In genomic region chr1:173714441-173714758, GRCh38 we compare ENCODE assay signal across 8 cellular contexts. TPM values are rescaled to one million over a fixed set of nuclear protein-coding genes. Genes with fewer than 3 reads are reported as not detected.
A peak's percentile ranks its signal among the peaks of the same experiment; 100 is the strongest.
DNase-seq lines count a peak whose midpoint lies in the region; ATAC-seq and TF ChIP-seq lines count a peak whose summit lies in the region.

No MANE protein-coding gene starts in this region.

- WGBS in lower leg skin, 2 donors = 59 to 65% methylated on average over 3 of the region's 3 CpGs
- WGBS in upper lobe of left lung, 2 donors = 53 to 59% methylated on average over 3 of the region's 3 CpGs

- H3K4me3 Mint-ChIP-seq in activated T-cell treated with anti-CD3 and anti-CD28 coated beads, Interleukin-2, amount 50 U/mL, for 72 hours = peak overlapping the region; percentile 88 to 99

- no peaks in the 10 kb centered on the region for H3K27me3 ChIP-seq in upper lobe of left lung

- intact Hi-C loops in lower leg skin (cut with DNase I; ENCODE audit: low total_unique reads) = no loop called here

- no peaks in the 10 kb centered on the region for H3K9me3 ChIP-seq in upper lobe of left lung

- TF ChIP-seq POLR2A in lower leg skin (IDR thresholded peaks at IDR 0.05) = no peak
- TF ChIP-seq POLR2A in upper lobe of left lung (IDR thresholded peaks at IDR 0.05) = no peak

- H3K4me1 Mint-ChIP-seq in activated T-cell treated with anti-CD3 and anti-CD28 coated beads, Interleukin-2, amount 50 U/mL, for 72 hours (ENCODE audit: low read depth) = peaks cover 26% of the 10 kb centered on the region

- H3K27me3 Mint-ChIP-seq in activated T-cell treated with anti-CD3 and anti-CD28 coated beads, Interleukin-2, amount 50 U/mL, for 72 hours (ENCODE audit: low read depth) = peaks cover 16% of the 10 kb centered on the region

- in situ Hi-C loops in astrocyte of the cerebellum (cut with HindIII; ENCODE audit: low sequenced_read_pairs) = no loop called here

- H3K9me3 Mint-ChIP-seq in activated T-cell treated with anti-CD3 and anti-CD28 coated beads, Interleukin-2, amount 50 U/mL, for 72 hours = peaks cover 0 to 2% of the 10 kb centered on the region in 2 donors

- TF ChIP-seq CTCF in astrocyte of the cerebellum (IDR thresholded peaks at IDR 0.05; ENCODE audit: low read depth, low read length, missing control alignments) (no peak), lower leg skin (IDR thresholded peaks at IDR 0.05) (no peak), upper lobe of left lung (IDR thresholded peaks at IDR 0.05) (no peak)

- H3K27ac Mint-ChIP-seq in activated T-cell treated with anti-CD3 and anti-CD28 coated beads, Interleukin-2, amount 50 U/mL, for 72 hours = peak overlapping the region; percentile 99

- H3K36me3 ChIP-seq in upper lobe of left lung = peaks cover 0 to 7% (median 0%) of the 10 kb centered on the region in 4 donors

- peaks cover 16 to 26% (median 21%) of the 10 kb centered on the region in 4 donors for H3K4me1 ChIP-seq in upper lobe of left lung

- peak overlapping the region; percentile 77 for H3K4me3 ChIP-seq in astrocyte of the cerebellum (ENCODE audit: low read depth, low read length)
- H3K4me3 ChIP-seq in lower leg skin (ENCODE audit: low read depth, poor library complexity, severe bottlenecking) = peak overlapping the region; percentile 85
- peak overlapping the region in 3 of 4 donors; percentile 67 to 77 (median 74) for H3K4me3 ChIP-seq in upper lobe of left lung

- no peak for ATAC-seq in activated T-cell treated with anti-CD3 and anti-CD28 coated beads, Interleukin-2, amount 50 U/mL, for 72 hours (replicated peaks in 1 of 2)
- ATAC-seq in upper lobe of left lung (ENCODE audit: low FRiP score in 2 of 2) = no peak

- no peak for DNase-seq in activated T-cell treated with anti-CD3 and anti-CD28 coated beads, Interleukin-2, amount 50 U/mL, for 72 hours
- DNase-seq in activated T-cell treated with anti-CD3 and anti-CD28 coated beads, Interleukin-2, amount 50 U/mL, for 48 hours = no peak
- DNase-seq in astrocyte of the cerebellum (ENCODE audit: low read depth) = no peak
- no peak for DNase-seq in lower leg skin (ENCODE audit: low spot score in 2 of 2)
- no peak for DNase-seq in upper lobe of left lung
- DNase-seq in RPMI8226 = no peak
- no peak for DNase-seq in mucosa of gallbladder (ENCODE audit: low spot score)
- DNase-seq in NCI-H510A (lab: John Stamatoyannopoulos, UW) = no peak

- H3K27ac ChIP-seq in upper lobe of left lung = peak overlapping the region; percentile 91 to 93 (median 92)

- H3K36me3 Mint-ChIP-seq in activated T-cell treated with anti-CD3 and anti-CD28 coated beads, Interleukin-2, amount 50 U/mL, for 72 hours (ENCODE audit: insufficient read depth in 2 of 2) = peaks cover 4 to 5% of the 10 kb centered on the region in 2 donors

- no peak for TF ChIP-seq EP300 in upper lobe of left lung (IDR thresholded peaks at IDR 0.05)

RNA-seq across cellular contexts. Expression of gene KLHL20, which starts 0.4 kb away (rescaled TPM):
- total RNA-seq in activated T-cell treated with anti-CD3 and anti-CD28 coated beads, Interleukin-2, amount 50 U/mL, for 72 hours = 10 to 100 TPM; 19.7 to 22.1 TPM
- total RNA-seq in lower leg skin (10 to 100 TPM; 18.2 to 31.6 (median 19.9) TPM), upper lobe of left lung (10 to 100 TPM in 5 of 6 donors, 1 to 10 TPM in 1; 8.5 to 37.8 (median 31.3) TPM), mucosa of gallbladder (19.6 TPM)

RNA-seq across cellular contexts. Expression of gene ANKRD45, which starts 44.7 kb away (rescaled TPM):
- total RNA-seq in activated T-cell treated with anti-CD3 and anti-CD28 coated beads, Interleukin-2, amount 50 U/mL, for 72 hours = under 1 TPM in 1 of 2 donors, not detected in 1; 0.34 TPM
- total RNA-seq in lower leg skin = 1 to 10 TPM in 1 of 4 donors, not detected in 3; 1.1 TPM
- total RNA-seq in upper lobe of left lung = 10 to 100 TPM in 1 of 6 donors, 1 to 10 TPM in 5; 1.4 to 17.9 (median 5.2) TPM
- 0.69 TPM for total RNA-seq in mucosa of gallbladder
